ENCODE assay signal across 9 cellular contexts in the genomic region with DNA sequence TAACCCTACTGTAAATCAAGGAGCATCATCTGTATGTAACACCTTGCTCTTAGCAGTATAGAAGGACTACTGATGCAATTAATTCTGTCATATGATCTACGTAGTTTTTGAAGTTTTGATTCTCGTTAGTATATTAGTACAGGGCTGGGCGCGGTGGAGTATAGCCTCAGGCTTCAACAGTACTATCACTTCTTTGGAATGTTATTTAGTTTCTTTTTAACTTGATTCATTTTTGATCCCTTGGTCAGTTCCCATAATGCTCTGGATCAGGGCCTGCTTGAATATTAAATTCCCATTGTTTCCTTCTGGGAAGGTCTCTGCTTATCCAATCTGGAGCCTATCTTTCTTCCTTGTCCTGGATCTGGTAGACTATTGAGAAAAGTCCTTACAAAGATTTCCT. TPM values are rescaled to one million over a fixed set of nuclear protein-coding genes. Genes with fewer than 3 reads are reported as not detected.
DNase-seq lines count a peak whose midpoint lies in the region; ATAC-seq and TF ChIP-seq lines count a peak whose summit lies in the region.
"Had no signal": no experiment of that assay in that cellular context is flagged by ENCODE, and none has a peak within 500 bp of the region (broad histone marks: within the 10 kb centered on the region; RNA-seq: fewer than 3 reads in every experiment).

No MANE protein-coding gene starts in this region.

- no peak overlapping the region for H2AFZ ChIP-seq in fibroblast of lung (ENCODE audit: low read length)

- H3K4me2 ChIP-seq in fibroblast of lung (ENCODE audit: extremely low read depth, insufficient read depth, low read length): no peak overlapping the region

- no peaks in the 10 kb centered on the region for H4K20me1 ChIP-seq in fibroblast of lung (ENCODE audit: control insufficient read depth, extremely low read depth, insufficient read depth, low read length)

- no peak overlapping the region for H3K9ac ChIP-seq in fibroblast of lung (ENCODE audit: insufficient read depth, low read length)

- TF ChIP-seq CTCF in fibroblast of lung (conservative IDR thresholded peaks at IDR 0.05 in 1 of 2, IDR thresholded peaks at IDR 0.05 in 1 of 2; ENCODE audit: low read depth in 1 of 2, low read length in 2 of 2): no peak

- no peaks in the 10 kb centered on the region for H3K9me3 ChIP-seq in fibroblast of lung (ENCODE audit: control insufficient read depth, insufficient read depth, low read depth, low read length)
- H3K9me3 ChIP-seq: prostate gland had no signal

- no peaks in the 10 kb centered on the region for H3K27me3 ChIP-seq in fibroblast of lung (ENCODE audit: control insufficient read depth, insufficient read depth, low read length)

- H3K4me1 ChIP-seq in fibroblast of lung (ENCODE audit: control insufficient read depth, extremely low read depth, insufficient read depth, low read length): peaks cover 3% of the 10 kb centered on the region
- H3K4me1 ChIP-seq: prostate gland had no signal

- no peaks in the 10 kb centered on the region for H3K79me2 ChIP-seq in fibroblast of lung (ENCODE audit: control insufficient read depth, insufficient read depth, low read length)

- peak; percentile 11 for ATAC-seq in SK-N-SH treated with all-trans-retinoic acid at 6 μM for 48 hours
- ATAC-seq in GM21381 (IDR thresholded peaks at IDR 0.05; ENCODE audit: unreplicated experiment): no peak
- no peak for ATAC-seq in GM21423 (IDR thresholded peaks at IDR 0.05; ENCODE audit: unreplicated experiment)
- no peak for ATAC-seq in HG02642 (IDR thresholded peaks at IDR 0.05; ENCODE audit: poor library complexity, unreplicated experiment)

- DNase-seq in H4 (ENCODE audit: low spot score) (peak; percentile 11), fibroblast of lung (ENCODE audit: low read depth in 2 of 2) (peak in 1 of 2 donors; percentile 64)
- DNase-seq: NCI-H2171 had no signal

- H3K27ac ChIP-seq in fibroblast of lung (ENCODE audit: insufficient read depth, low read length): peak overlapping the region; percentile 65
- peak overlapping the region in 16 of 21 experiments; percentile 18 to 87 (median 76) for H3K27ac ChIP-seq in skin epidermis
- H3K27ac ChIP-seq: prostate gland had no signal

- no peaks in the 10 kb centered on the region for H3K36me3 ChIP-seq in fibroblast of lung (ENCODE audit: control insufficient read depth, insufficient read depth, low read length)
- H3K36me3 ChIP-seq: prostate gland had no signal

- no peak overlapping the region for H3K4me3 ChIP-seq in fibroblast of lung (replicated peaks in 1 of 4; ENCODE audit: control extremely low read depth in 1 of 4, insufficient read depth in 1 of 4, low read depth in 3 of 4, low read length in 4 of 4)
- H3K4me3 ChIP-seq in skin epidermis: no peak overlapping the region
- H3K4me3 ChIP-seq: prostate gland had no signal

TF ChIP-seq in SK-N-SH treated with all-trans-retinoic acid at 6 μM for 48 hours, 23 proteins besides CTCF, POLR2A, EP300 and RAD21:
- TF ChIP-seq, protein P1, sequence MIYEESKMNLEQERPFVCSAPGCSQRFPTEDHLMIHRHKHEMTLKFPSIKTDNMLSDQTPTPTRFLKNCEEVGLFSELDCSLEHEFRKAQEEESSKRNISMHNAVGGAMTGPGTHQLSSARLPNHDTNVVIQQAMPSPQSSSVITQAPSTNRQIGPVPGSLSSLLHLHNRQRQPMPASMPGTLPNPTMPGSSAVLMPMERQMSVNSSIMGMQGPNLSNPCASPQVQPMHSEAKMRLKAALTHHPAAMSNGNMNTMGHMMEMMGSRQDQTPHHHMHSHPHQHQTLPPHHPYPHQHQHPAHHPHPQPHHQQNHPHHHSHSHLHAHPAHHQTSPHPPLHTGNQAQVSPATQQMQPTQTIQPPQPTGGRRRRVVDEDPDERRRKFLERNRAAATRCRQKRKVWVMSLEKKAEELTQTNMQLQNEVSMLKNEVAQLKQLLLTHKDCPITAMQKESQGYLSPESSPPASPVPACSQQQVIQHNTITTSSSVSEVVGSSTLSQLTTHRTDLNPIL (CRISPR knock-in tag; IDR thresholded peaks at IDR 0.05; ENCODE audit: low read depth): no peak

RNA-seq across cellular contexts. Expression of a gene that starts 23.9 kb away (rescaled TPM):
- total RNA-seq in H4 (2014; rRNA removed; shearing (Covaris generic)): 4.5 and 6.0 TPM in 2 replicates
- 14.4 and 19.7 TPM in 2 replicates for total RNA-seq in fibroblast of lung
- polyA plus RNA-seq in fibroblast of lung: 7.2 and 7.3 TPM in 2 replicates
- polyA plus RNA-seq in fibroblast of lung (2012): 6.6 and 7.6 TPM in 2 replicates
- 2.5 and 2.8 TPM in 2 replicates for polyA minus RNA-seq in fibroblast of lung (ENCODE audit: low replicate concordance)
